ENCODE assay signal across 8 cellular contexts in genomic region chr1:205343431-205344009, GRCh38.
DNase-seq lines count a peak whose midpoint lies in the region; ATAC-seq and TF ChIP-seq lines count a peak whose summit lies in the region.

No MANE protein-coding gene starts in this region.

- H3K27me3 Mint-ChIP-seq in stimulated activated memory B cell treated with anti-CD40 and anti-IgM and Interleukin-4, amounts not matched to agents 10 μg/mL and 1 μg/mL and 100 μg/mL, for 72 hours: peaks cover 36% of the 10 kb centered on the region

- H3K4me1 ChIP-seq in neuron (ENCODE audit: insufficient read depth, low read length): peaks cover 7% of the 10 kb centered on the region

- H2AFZ ChIP-seq in neuron (ENCODE audit: low read depth, low read length): peak overlapping the region; percentile 41

- H3K36me3 Mint-ChIP-seq in stimulated activated memory B cell treated with anti-CD40 and anti-IgM and Interleukin-4, amounts not matched to agents 10 μg/mL and 1 μg/mL and 100 μg/mL, for 72 hours: no peaks in the 10 kb centered on the region

- no peak for ATAC-seq in GM18861 (IDR thresholded peaks at IDR 0.05; ENCODE audit: unreplicated experiment)
- no peak for ATAC-seq in stimulated activated memory B cell treated with anti-CD40 and anti-IgM and Interleukin-4, amounts not matched to agents 10 μg/mL and 1 μg/mL and 100 μg/mL, for 72 hours

- DNase-seq in COLO668 (lab: John Stamatoyannopoulos, UW; ENCODE audit: unreplicated experiment) (peak; percentile 37), NCI-H2227 treated with DMSO at 0.1 percent for 48 hours (lab: John Stamatoyannopoulos, UW) (peak; percentile 41), erythroblast (lab: John Stamatoyannopoulos, UW) (peak; percentile 71 to 72), HuH-7.5 (ENCODE audit: low spot score) (no peak), amygdala (lab: John Stamatoyannopoulos, UW) (no peak)

- H3K9me3 ChIP-seq in neuron (ENCODE audit: low read length): peaks cover 5% of the 10 kb centered on the region

- no peaks in the 10 kb centered on the region for H3K36me3 ChIP-seq in neuron (ENCODE audit: insufficient read depth, low read length)

- H3K27ac Mint-ChIP-seq in stimulated activated memory B cell treated with anti-CD40 and anti-IgM and Interleukin-4, amounts not matched to agents 10 μg/mL and 1 μg/mL and 100 μg/mL, for 72 hours: no peak overlapping the region

- peak overlapping the region; percentile 5 for H3K4me3 ChIP-seq in neuron (ENCODE audit: low read length)

- no peak for TF ChIP-seq POLR2A in erythroblast (IDR thresholded peaks at IDR 0.05; ENCODE audit: low read length)

- no peak overlapping the region for H3K4me3 Mint-ChIP-seq in stimulated activated memory B cell treated with anti-CD40 and anti-IgM and Interleukin-4, amounts not matched to agents 10 μg/mL and 1 μg/mL and 100 μg/mL, for 72 hours

- peaks cover 58% of the 10 kb centered on the region for H3K4me1 Mint-ChIP-seq in stimulated activated memory B cell treated with anti-CD40 and anti-IgM and Interleukin-4, amounts not matched to agents 10 μg/mL and 1 μg/mL and 100 μg/mL, for 72 hours

- H3K9me3 Mint-ChIP-seq in stimulated activated memory B cell treated with anti-CD40 and anti-IgM and Interleukin-4, amounts not matched to agents 10 μg/mL and 1 μg/mL and 100 μg/mL, for 72 hours: no peaks in the 10 kb centered on the region

- peaks cover 16% of the 10 kb centered on the region for H3K27me3 ChIP-seq in neuron (ENCODE audit: insufficient read depth, low read length)

Comparison
In these comparisons a context has a peak if more than half of its experiments do, and no peak if none do; other contexts are left out.
1. DNase-seq: peak in COLO668 (single experiment), NCI-H2227 treated with DMSO at 0.1 percent for 48 hours (single experiment) and erythroblast (2 of 2); none in HuH-7.5 (single experiment) and amygdala (0 of 56).